In genomic region chr4:17577660-17578481, GRCh38 we compare ENCODE assay signal across 8 cellular contexts.
DNase-seq lines count a peak whose midpoint lies in the region; ATAC-seq and TF ChIP-seq lines count a peak whose summit lies in the region.

No MANE protein-coding gene starts in this region.

- in situ Hi-C loops in T47D (cut with HindIII; ENCODE audit: low pct_unique_long_range_greater_than_20kb, low sequenced_read_pairs), result no loop called here

- DNase-seq in AG09319 (ENCODE audit: extremely low read depth, low read depth), result no peak
- DNase-seq in SW480 (ENCODE audit: low spot score), result peak; percentile 41
- DNase-seq in T47D (ENCODE audit: low read depth in 1 of 2, low spot score in 1 of 2), result peak; percentile 15 to 16
- peak; percentile 56 for DNase-seq in islet precursor cell
- DNase-seq in stimulated activated CD4-positive, alpha-beta T cell treated with anti-CD3 and anti-CD28 coated beads, Interleukin-12 subunit alpha, Interleukin-12 subunit beta, amount 100 ng/mL, for 24 hours (ENCODE audit: low read depth in 2 of 2), result peak; percentile 10 to 31
- no peak for DNase-seq in NCI-H128 (lab: John Stamatoyannopoulos, UW; ENCODE audit: unreplicated experiment)

- ATAC-seq in GM18909 (IDR thresholded peaks at IDR 0.05; ENCODE audit: poor library complexity, unreplicated experiment) (peak; percentile 15), HG03354 (IDR thresholded peaks at IDR 0.05; ENCODE audit: poor library complexity, severe bottlenecking, unreplicated experiment) (peak; percentile 22)

- TF ChIP-seq CTCF in AG09319 (IDR thresholded peaks at IDR 0.05; ENCODE audit: low read depth, low read length), result peak; percentile 9

Comparison
In these comparisons a context has a peak if more than half of its experiments do, and no peak if none do; other contexts are left out.
1. DNase-seq: peak in SW480 (single experiment), T47D (2 of 2), islet precursor cell (single experiment) and stimulated activated CD4-positive, alpha-beta T cell treated with anti-CD3 and anti-CD28 coated beads, Interleukin-12 subunit alpha, Interleukin-12 subunit beta, amount 100 ng/mL, for 24 hours (2 of 2); none in AG09319 (single experiment) and NCI-H128 (single experiment).